9 cellular contexts compared by ENCODE assay signal in genomic region chr3:52771702-52772101, GRCh38. TPM values are rescaled to one million over a fixed set of nuclear protein-coding genes. Genes with fewer than 3 reads are reported as not detected.
DNase-seq lines count a peak whose midpoint lies in the region; ATAC-seq and TF ChIP-seq lines count a peak whose summit lies in the region.
"Had no signal": no experiment of that assay in that cellular context is flagged by ENCODE, and none has a peak within 500 bp of the region (broad histone marks: within the 10 kb centered on the region; RNA-seq: fewer than 3 reads in every experiment).

No MANE protein-coding gene starts in this region.

- ATAC-seq in effector memory CD8-positive, alpha-beta T cell (replicated peaks) = no peak
- ATAC-seq in GM19035 (IDR thresholded peaks at IDR 0.05; ENCODE audit: unreplicated experiment) = no peak

- peaks cover 41% of the 10 kb centered on the region for H3K4me1 Mint-ChIP-seq in Calu3 (ENCODE audit: low read depth, unreplicated experiment)
- H3K4me1 Mint-ChIP-seq in effector memory CD8-positive, alpha-beta T cell (ENCODE audit: low read depth in 2 of 2) = peaks cover 18 to 21% of the 10 kb centered on the region in 2 donors

- H4K20me1 ChIP-seq in Loucy (ENCODE audit: insufficient read depth, low read length, poor library complexity, severe bottlenecking) = no peaks in the 10 kb centered on the region
- no peaks in the 10 kb centered on the region for H4K20me1 ChIP-seq in osteoblast (ENCODE audit: insufficient read depth, low read length)

- H3K27ac ChIP-seq in osteoblast (ENCODE audit: low read depth, low read length) = no peak overlapping the region

- DNase-seq in Calu3 (no peak), osteoblast (ENCODE audit: insufficient read length, low spot score, missing footprints) (no peak), ecto neural progenitor cell (ENCODE audit: low spot score) (no peak), cortex of kidney (lab: John Stamatoyannopoulos, UW) (no peak), GM13976 (ENCODE audit: low spot score) (no peak)
- DNase-seq in effector memory CD8-positive, alpha-beta T cell = no peak

- H3K27me3 ChIP-seq in Loucy (ENCODE audit: insufficient read depth, low read length, poor library complexity, severe bottlenecking) = no peaks in the 10 kb centered on the region
- H3K27me3 ChIP-seq in osteoblast (ENCODE audit: insufficient read depth, low read length) = no peaks in the 10 kb centered on the region
- H3K27me3 ChIP-seq: vagina had no signal

- H3K9me3 Mint-ChIP-seq in Calu3 (ENCODE audit: low read depth, unreplicated experiment) = no peaks in the 10 kb centered on the region
- no peaks in the 10 kb centered on the region for H3K9me3 Mint-ChIP-seq in effector memory CD8-positive, alpha-beta T cell

- no peaks in the 10 kb centered on the region for H3K9me3 ChIP-seq in Loucy (ENCODE audit: insufficient read depth, low read depth, low read length)
- no peaks in the 10 kb centered on the region for H3K9me3 ChIP-seq in osteoblast (ENCODE audit: low read depth, low read length)
- H3K9me3 ChIP-seq: vagina had no signal

- BruUV-seq in Calu3 (replicated peaks; lab: Mats Ljungman, UMichigan) = no TSS peak

- no peak for TF ChIP-seq CTCF in Calu3 (IDR thresholded peaks at IDR 0.05; ENCODE audit: unreplicated experiment)
- TF ChIP-seq CTCF in Loucy (conservative IDR thresholded peaks at IDR 0.05; ENCODE audit: low read length) = no peak
- TF ChIP-seq CTCF in osteoblast (IDR thresholded peaks at IDR 0.05; ENCODE audit: extremely low read depth, low read depth, low read length) = no peak
- no peak for TF ChIP-seq CTCF in GM13976 (IDR thresholded peaks at IDR 0.05; ENCODE audit: borderline replicate concordance, control extremely low read depth, extremely low read depth, insufficient read depth, missing control alignments)

- in situ Hi-C loops in GM13976 (cut with MboI; ENCODE audit: low sequenced_read_pairs, unreplicated experiment) = no loop called here

- peak overlapping the region; percentile 84 for H3K4me3 Mint-ChIP-seq in Calu3 (ENCODE audit: low read depth, unreplicated experiment)
- H3K4me3 Mint-ChIP-seq in effector memory CD8-positive, alpha-beta T cell = peak overlapping the region; percentile 70 to 85

- peak overlapping the region; percentile 73 for H3K4me3 ChIP-seq in Loucy (ENCODE audit: low read length, poor library complexity, severe bottlenecking)
- H3K4me3 ChIP-seq in osteoblast (ENCODE audit: insufficient read depth, low read length) = no peak overlapping the region

- H3K27me3 Mint-ChIP-seq in Calu3 (ENCODE audit: unreplicated experiment) = no peaks in the 10 kb centered on the region
- no peaks in the 10 kb centered on the region for H3K27me3 Mint-ChIP-seq in effector memory CD8-positive, alpha-beta T cell

- intact Hi-C loops in Calu3 (cut with micrococcal nuclease; ENCODE audit: unreplicated experiment) = no loop called here

- H3K9ac ChIP-seq in Loucy (ENCODE audit: low read depth, low read length, poor library complexity, severe bottlenecking) = peak overlapping the region; percentile 72

- H3K36me3 Mint-ChIP-seq in Calu3 (ENCODE audit: insufficient read depth, unreplicated experiment) = peaks cover 22% of the 10 kb centered on the region
- H3K36me3 Mint-ChIP-seq in effector memory CD8-positive, alpha-beta T cell (ENCODE audit: insufficient read depth) = peaks cover 14% of the 10 kb centered on the region

- H3K27ac Mint-ChIP-seq in Calu3 (ENCODE audit: unreplicated experiment) = peak overlapping the region; percentile 88
- peak overlapping the region; percentile 91 to 96 for H3K27ac Mint-ChIP-seq in effector memory CD8-positive, alpha-beta T cell

- peaks cover 20% of the 10 kb centered on the region; the same call in 1 of the 2 replicates for H3K79me2 ChIP-seq in Loucy (ENCODE audit: insufficient read depth, low read length)
- peaks cover 18% of the 10 kb centered on the region for H3K79me2 ChIP-seq in osteoblast (ENCODE audit: insufficient read depth, low read length)

- no peaks in the 10 kb centered on the region for H3F3A ChIP-seq in Loucy (ENCODE audit: low read depth)

- CTCF ChIA-PET in Calu3 (lab: Charles Lee) = interaction anchor here (1.2 kb wide), 1 partner anchor 21 kb away, joined by 4 read pairs; no protein-coding TSS in a partner anchor

- H2AFZ ChIP-seq in Loucy (ENCODE audit: low read length) (no peak overlapping the region), osteoblast (ENCODE audit: low read length) (peak overlapping the region; percentile 95)

- H3K4me1 ChIP-seq in Loucy (ENCODE audit: insufficient read depth, low read length, poor library complexity, severe bottlenecking) = peaks cover 14% of the 10 kb centered on the region
- H3K4me1 ChIP-seq in osteoblast (ENCODE audit: insufficient read depth, low read length) = peaks cover 9% of the 10 kb centered on the region

- H3K4me2 ChIP-seq in Loucy (ENCODE audit: low read depth, low read length, poor library complexity, severe bottlenecking) = peak overlapping the region; percentile 63
- peak overlapping the region; percentile 82 for H3K4me2 ChIP-seq in osteoblast (ENCODE audit: insufficient read depth, low read length)

- no peaks in the 10 kb centered on the region for H3K9me2 ChIP-seq in Loucy (replicated peaks; ENCODE audit: low read depth, low read length)

- H3K36me3 ChIP-seq in Loucy (ENCODE audit: insufficient read depth, low read length) = no peaks in the 10 kb centered on the region
- H3K36me3 ChIP-seq in osteoblast (ENCODE audit: insufficient read depth, low read length) = no peaks in the 10 kb centered on the region
- H3K36me3 ChIP-seq: vagina had no signal

RNA-seq across cellular contexts. Expression of gene NEK4, which starts 1.0 kb away (rescaled TPM):
- total RNA-seq in Calu3 (2022) (31.9 and 33.8 TPM in 2 replicates), osteoblast (22.7 and 24.6 TPM in 2 replicates)

RNA-seq across cellular contexts. Expression of gene ITIH1, which starts 5.7 kb away (rescaled TPM):
- total RNA-seq in Calu3 (2022) (0.47 and 1.0 TPM in 2 replicates), osteoblast (not detected in 2 replicates)

RNA-seq across cellular contexts. Expression of gene ITIH3, which starts 22.9 kb away (rescaled TPM):
- not detected in 2 replicates for total RNA-seq in Calu3 (2022)
- total RNA-seq in osteoblast = under 0.01 TPM in 1 of 2 replicates, not detected in the other

RNA-seq across cellular contexts. Expression of gene ITIH4, which starts 58.8 kb away (rescaled TPM):
- 1.6 and 3.0 TPM in 2 replicates for total RNA-seq in Calu3 (2022)
- total RNA-seq in osteoblast = 2.5 and 3.5 TPM in 2 replicates
